14 cellular contexts compared by ENCODE assay signal in genomic region chr1:8745749-8746390, GRCh38.
DNase-seq lines count a peak whose midpoint lies in the region; ATAC-seq, FAIRE-seq and TF ChIP-seq lines count a peak whose summit lies in the region.
"Had no signal": no experiment of that assay in that cellular context is flagged by ENCODE, and none has a peak within 500 bp of the region (broad histone marks: within the 10 kb centered on the region; RNA-seq: fewer than 3 reads in every experiment).

No MANE protein-coding gene starts in this region.

- H3K4me3 ChIP-seq in adrenal gland (no peak overlapping the region), HepG2 (replicated peaks in 1 of 3; ENCODE audit: insufficient read depth in 1 of 3, low read depth in 2 of 3, low read length in 3 of 3) (no peak overlapping the region), Peyer's patch (no peak overlapping the region)

- 0 out of 2 replicates have a peak overlapping the region, but pooled peaks have one; percentile 1 for H3K9ac ChIP-seq in HepG2 (ENCODE audit: insufficient read depth, low read depth, low read length)

- peak; percentile 26 for ATAC-seq in HepG2
- ATAC-seq in GM19397 (IDR thresholded peaks at IDR 0.05; ENCODE audit: unreplicated experiment), result no peak

- TF ChIP-seq EP300 in HepG2 (IDR thresholded peaks at IDR 0.05; ENCODE audit: low read depth in 2 of 2, low read length in 2 of 2), result 0 out of 4 replicates have a peak, but pooled peaks of 1 of the 2 experiments have one; percentile 31
- TF ChIP-seq EP300 in HepG2 (CRISPR knock-in tag; IDR thresholded peaks at IDR 0.05; ENCODE audit: borderline replicate concordance), result no peak

- in situ Hi-C loops in HepG2 (cut with HindIII; ENCODE audit: extremely low pct_ligation_motif_present, low pct_unique_long_range_greater_than_20kb), result no loop called here

- FAIRE-seq in HepG2 (lab: Jason Lieb, UNC), result no peak

- no peaks in the 10 kb centered on the region for H3K27me3 ChIP-seq in adrenal gland
- H3K27me3 ChIP-seq in HepG2 (ENCODE audit: control insufficient read depth in 1 of 2, insufficient read depth in 2 of 2, low read length in 2 of 2), result no peaks in the 10 kb centered on the region
- H3K27me3 ChIP-seq in Peyer's patch, result no peaks in the 10 kb centered on the region

- no peaks in the 10 kb centered on the region for H4K20me1 ChIP-seq in HepG2 (ENCODE audit: insufficient read depth, low read length)

- H3K9me3 ChIP-seq in KOPT-K1 (ENCODE audit: insufficient read depth, low read length, poor library complexity, severe bottlenecking), result no peaks in the 10 kb centered on the region
- H3K9me3 ChIP-seq in adrenal gland (replicated peaks in 1 of 3), result no peaks in the 10 kb centered on the region
- no peaks in the 10 kb centered on the region for H3K9me3 ChIP-seq in HepG2 (ENCODE audit: low read length)
- no peaks in the 10 kb centered on the region for H3K9me3 ChIP-seq in Peyer's patch

- TF ChIP-seq POLR2A in adrenal gland (IDR thresholded peaks at IDR 0.05), result no peak
- no peak for TF ChIP-seq POLR2A in HepG2 (IDR thresholded peaks at IDR 0.05; ENCODE audit: insufficient read depth in 1 of 2, low read depth in 2 of 2, low read length in 2 of 2)
- no peak for TF ChIP-seq POLR2A in Peyer's patch (IDR thresholded peaks at IDR 0.05)

- peak; percentile 28 for DNase-seq in Daoy (ENCODE audit: low read depth)
- DNase-seq in adrenal gland, result no peak
- peak; percentile 73 for DNase-seq in HepG2 (ENCODE audit: low spot score)
- no peak for DNase-seq in AML-193 (lab: John Stamatoyannopoulos, UW)
- no peak for DNase-seq in Peyer's patch
- DNase-seq: CD4-positive, alpha-beta memory T cell; NCI-H1048; NCI-H146; NCI-H2081 treated with DMSO at 0.1 percent for 48 hours; NCI-H526; NK-92 treated with Interleukin-12 subunit alpha and Interleukin-12 subunit beta, amount 100 ng/mL, for 24 hours; Right ventricle myocardium superior had no signal

- TF ChIP-seq CTCF in adrenal gland (IDR thresholded peaks at IDR 0.05) (no peak), HepG2 (CRISPR knock-in tag; IDR thresholded peaks at IDR 0.05) (no peak), Peyer's patch (IDR thresholded peaks at IDR 0.05) (no peak)

- H3K4me1 ChIP-seq in adrenal gland (replicated peaks in 1 of 2) (peaks cover 10 to 15% of the 10 kb centered on the region in 2 donors), HepG2 (ENCODE audit: insufficient read depth, low read length) (peaks cover 72% of the 10 kb centered on the region), Peyer's patch (peaks cover 0 to 5% (median 0%) of the 10 kb centered on the region in 4 donors)

- CTCF ChIA-PET in HepG2 (lab: Yijun Ruan, JAX; ENCODE audit: low intra/inter-chr PET ratio, low total read pairs), result no interaction called here

- BruUV-seq in HepG2 (replicated peaks; lab: Mats Ljungman, UMichigan), result no TSS peak

- TF ChIP-seq RAD21 in HepG2 (CRISPR knock-in tag; IDR thresholded peaks at IDR 0.05), result no peak

- POLR2A ChIA-PET in HepG2 (lab: Yijun Ruan, JAX), result no interaction called here

- 76 to 81% (median 77%) methylated on average over 6 of the region's 6 CpGs for WGBS in adrenal gland, 4 donors
- 39% methylated on average over 6 of the region's 6 CpGs for WGBS in HepG2 (ENCODE audit: low lambda C conversion rate)

- H3K27ac ChIP-seq in KOPT-K1 (ENCODE audit: low read depth, low read length, poor library complexity, severe bottlenecking), result peak overlapping the region; percentile 47
- peak overlapping the region in 3 of 5 donors; percentile 10 to 23 (median 15) for H3K27ac ChIP-seq in adrenal gland
- peak overlapping the region; percentile 48 for H3K27ac ChIP-seq in HepG2 (ENCODE audit: extremely low read length, insufficient read depth, low read length)
- no peak overlapping the region for H3K27ac ChIP-seq in Peyer's patch

- peaks cover 54% of the 10 kb centered on the region for H3K79me2 ChIP-seq in HepG2 (ENCODE audit: insufficient read depth, low read length)

- intact Hi-C loops in adrenal gland (cut with DNase I), result no loop called here
- intact Hi-C loops in HepG2 (cut with micrococcal nuclease; ENCODE audit: unreplicated experiment), result no loop called here

- H3K4me2 ChIP-seq in HepG2 (ENCODE audit: low read depth, low read length), result peak overlapping the region; percentile 36

- H2AFZ ChIP-seq in HepG2 (ENCODE audit: low read length), result no peak overlapping the region

- H3K36me3 ChIP-seq in KOPT-K1 (ENCODE audit: insufficient read depth, low read length) (no peaks in the 10 kb centered on the region), adrenal gland (replicated peaks in 1 of 2) (no peaks in the 10 kb centered on the region), HepG2 (replicated peaks in 1 of 2; ENCODE audit: control insufficient read depth in 1 of 2, insufficient read depth in 2 of 2, low read length in 2 of 2) (no peaks in the 10 kb centered on the region), Peyer's patch (no peaks in the 10 kb centered on the region)

TF ChIP-seq in HepG2, 621 proteins besides CTCF, POLR2A, EP300 and RAD21 (continues in another document):
- TF ChIP-seq SOX6 (IDR thresholded peaks at IDR 0.05), result no peak
- TF ChIP-seq SOX6 (CRISPR knock-in tag; IDR thresholded peaks at IDR 0.05), result peak; percentile 44; the same call in 1 of the 2 replicates
- TF ChIP-seq U2AF1 (optimal IDR thresholded peaks at IDR 0.05; ENCODE audit: low read depth, low read length), result no peak
- no peak for TF ChIP-seq MXD4 (CRISPR knock-in tag; IDR thresholded peaks at IDR 0.05)
- TF ChIP-seq AGO2 (optimal IDR thresholded peaks at IDR 0.05; ENCODE audit: low read depth, low read length), result no peak
- TF ChIP-seq FOXA1 (IDR thresholded peaks at IDR 0.05), result no peak
- no peak for TF ChIP-seq FOXA1 (CRISPR knock-in tag; IDR thresholded peaks at IDR 0.05)
- TF ChIP-seq MAX (IDR thresholded peaks at IDR 0.05), result no peak
- TF ChIP-seq ZNF83 (CRISPR knock-in tag; IDR thresholded peaks at IDR 0.05; ENCODE audit: borderline replicate concordance), result no peak
- no peak for TF ChIP-seq BRCA1 (CRISPR knock-in tag; IDR thresholded peaks at IDR 0.05)
- no peak for TF ChIP-seq ZNF274 (CRISPR knock-in tag; IDR thresholded peaks at IDR 0.05)
- TF ChIP-seq CENPBD1 (CRISPR knock-in tag; IDR thresholded peaks at IDR 0.05; ENCODE audit: borderline replicate concordance, low read depth), result peak; percentile 35; the same call in 1 of the 2 replicates
- no peak for TF ChIP-seq SNAPC5 (CRISPR knock-in tag; IDR thresholded peaks at IDR 0.05; ENCODE audit: borderline replicate concordance)
- TF ChIP-seq MBNL3 (CRISPR knock-in tag; conservative IDR thresholded peaks at IDR 0.05), result no peak
- no peak for TF ChIP-seq SOX13 (IDR thresholded peaks at IDR 0.05)
- peak in 1 of 2 experiments; percentile 79; a peak in 2 of 4 replicates for TF ChIP-seq SOX13 (CRISPR knock-in tag; conservative IDR thresholded peaks at IDR 0.05 in 1 of 2, IDR thresholded peaks at IDR 0.05 in 1 of 2)
- 0 out of 2 replicates have a peak, but pooled peaks have one; percentile 23 for TF ChIP-seq RCOR2 (CRISPR knock-in tag; IDR thresholded peaks at IDR 0.05)
- no peak for TF ChIP-seq IRX3 (CRISPR knock-in tag; IDR thresholded peaks at IDR 0.05; ENCODE audit: borderline replicate concordance, low read depth)
- no peak for TF ChIP-seq NCOA1 (CRISPR knock-in tag; IDR thresholded peaks at IDR 0.05)
- no peak for TF ChIP-seq CERS6 (CRISPR knock-in tag; IDR thresholded peaks at IDR 0.05)
- TF ChIP-seq EZH2 (conservative IDR thresholded peaks at IDR 0.05; ENCODE audit: low read depth, low read length), result no peak
- TF ChIP-seq ZNF3 (CRISPR knock-in tag; IDR thresholded peaks at IDR 0.05), result no peak
- no peak for TF ChIP-seq ATF5 (CRISPR knock-in tag; IDR thresholded peaks at IDR 0.05; ENCODE audit: low read depth)
- no peak for TF ChIP-seq SMAD1 (CRISPR knock-in tag; IDR thresholded peaks at IDR 0.05; ENCODE audit: borderline replicate concordance, low read depth)
- no peak for TF ChIP-seq JUND (CRISPR knock-in tag; IDR thresholded peaks at IDR 0.05)
- no peak for TF ChIP-seq AHR (CRISPR knock-in tag; IDR thresholded peaks at IDR 0.05)
- TF ChIP-seq ZGPAT (CRISPR knock-in tag; IDR thresholded peaks at IDR 0.05), result peak; percentile 34; the same call in 1 of the 2 replicates

Comparison
In these comparisons a context has a peak if more than half of its experiments do, and no peak if none do; other contexts are left out.
1. DNase-seq: peak in Daoy (single experiment) and HepG2 (single experiment); none in adrenal gland (0 of 7), AML-193 (0 of 2) and Peyer's patch (0 of 3).
2. H3K27ac ChIP-seq: peak in KOPT-K1 (single experiment), adrenal gland (3 of 5) and HepG2 (single experiment); none in Peyer's patch (0 of 4).